Comparison of ENCODE assay signal across 19 cellular contexts in genomic region chr12:122528582-122528981, GRCh38. TPM values are rescaled to one million over a fixed set of nuclear protein-coding genes. Genes with fewer than 3 reads are reported as not detected.
DNase-seq lines count a peak whose midpoint lies in the region; ATAC-seq and TF ChIP-seq lines count a peak whose summit lies in the region.
"Had no signal": no experiment of that assay in that cellular context is flagged by ENCODE, and none has a peak within 500 bp of the region (broad histone marks: within the 10 kb centered on the region; RNA-seq: fewer than 3 reads in every experiment).

No MANE protein-coding gene starts in this region.

- TF ChIP-seq CTCF in A673 (conservative IDR thresholded peaks at IDR 0.05; ENCODE audit: low read depth, low read length), result no peak
- TF ChIP-seq CTCF in OCI-LY7 (conservative IDR thresholded peaks at IDR 0.05; ENCODE audit: low read length), result no peak
- no peak for TF ChIP-seq CTCF in hepatocyte (IDR thresholded peaks at IDR 0.05; ENCODE audit: poor library complexity)
- TF ChIP-seq CTCF in dorsolateral prefrontal cortex (IDR thresholded peaks at IDR 0.05 in 54 of 56, conservative IDR thresholded peaks at IDR 0.05 in 2 of 56; ENCODE audit: low read depth in 1 of 56, partially characterized antibody in 56 of 56), result no peak
- no peak for TF ChIP-seq CTCF in colonic mucosa (IDR thresholded peaks at IDR 0.05)

- H3K4me1 ChIP-seq in A673 (ENCODE audit: insufficient read depth, low read length, poor library complexity, severe bottlenecking) (peaks cover 15% of the 10 kb centered on the region), GM23248 (ENCODE audit: insufficient read depth) (peaks cover 18% of the 10 kb centered on the region), OCI-LY7 (ENCODE audit: insufficient read depth, low read length, poor library complexity, severe bottlenecking) (peaks cover 36% of the 10 kb centered on the region), hepatocyte (ENCODE audit: insufficient read depth) (peaks cover 4% of the 10 kb centered on the region), colonic mucosa (peaks cover 10% of the 10 kb centered on the region)

- H3K9me2 ChIP-seq in GM23248 (ENCODE audit: insufficient read depth), result no peaks in the 10 kb centered on the region
- H3K9me2 ChIP-seq in OCI-LY7 (ENCODE audit: insufficient read depth, low read length), result no peaks in the 10 kb centered on the region
- H3K9me2 ChIP-seq in hepatocyte (replicated peaks; ENCODE audit: insufficient read depth), result no peaks in the 10 kb centered on the region

- H4K20me1 ChIP-seq in GM23248 (ENCODE audit: insufficient read depth) (peaks cover 11% of the 10 kb centered on the region), OCI-LY7 (ENCODE audit: insufficient read depth, low read length) (peaks cover 22% of the 10 kb centered on the region), hepatocyte (ENCODE audit: insufficient read depth, poor library complexity, severe bottlenecking) (peaks cover 20% of the 10 kb centered on the region)

- H3K4me3 ChIP-seq in A673 (ENCODE audit: low read depth, low read length, poor library complexity, severe bottlenecking) (peak overlapping the region; percentile 77), GM23248 (peak overlapping the region; percentile 81), OCI-LY7 (ENCODE audit: low read depth, low read length, poor library complexity, severe bottlenecking) (peak overlapping the region; percentile 99), hepatocyte (no peak overlapping the region), dorsolateral prefrontal cortex (no peak overlapping the region), colonic mucosa (no peak overlapping the region)
- H3K4me3 ChIP-seq: thyroid gland had no signal

- no peaks in the 10 kb centered on the region for H3K9me3 ChIP-seq in A673 (ENCODE audit: low read depth, low read length, poor library complexity, severe bottlenecking)
- H3K9me3 ChIP-seq in GM23248 (ENCODE audit: low read depth), result no peaks in the 10 kb centered on the region
- H3K9me3 ChIP-seq in OCI-LY7 (ENCODE audit: low read length), result no peaks in the 10 kb centered on the region
- H3K9me3 ChIP-seq in hepatocyte (ENCODE audit: low read depth), result no peaks in the 10 kb centered on the region
- no peaks in the 10 kb centered on the region for H3K9me3 ChIP-seq in colonic mucosa
- H3K9me3 ChIP-seq: psoas muscle, thyroid gland had no signal

- POLR2A ChIA-PET in A673 (lab: Charles Lee; ENCODE audit: low non-redundant PET), result no interaction called here
- POLR2A ChIA-PET in OCI-LY7 (lab: Charles Lee), result interaction anchor here (0.6 to 1.9 kb wide), 3 partner anchors 9 to 28 kb away, joined by 3 to 11 read pairs (median 3); partner anchors contain the start of gene ZCCHC8

- H3F3A ChIP-seq in GM23248 (ENCODE audit: insufficient read depth), result peaks cover 26% of the 10 kb centered on the region

- peak overlapping the region; percentile 80; the same call in 1 of the 2 replicates for H3K9ac ChIP-seq in GM23248
- no peak overlapping the region for H3K9ac ChIP-seq in colonic mucosa (ENCODE audit: low read depth in 2 of 2, low read length in 2 of 2)

- in situ Hi-C loops in GM23248 (cut with MboI), result no loop called here

- WGBS in GM23248 (ENCODE audit: low coverage in 1 of 2, low lambda C conversion rate in 2 of 2, missing lambda C conversion rate in 2 of 2), 2 experiments, result 90 to 91% methylated on average over 7 of the region's 7 CpGs
- WGBS in hepatocyte (ENCODE audit: low lambda C conversion rate, missing lambda C conversion rate), result 97% methylated on average over 7 of the region's 7 CpGs

- H3K4me2 ChIP-seq in GM23248 (ENCODE audit: unreplicated experiment), result peak overlapping the region; percentile 86
- peak overlapping the region; percentile 88 for H3K4me2 ChIP-seq in OCI-LY7 (ENCODE audit: low read length)
- H3K4me2 ChIP-seq in hepatocyte, result peak overlapping the region; percentile 81

- BruUV-seq in A673 (replicated peaks; lab: Mats Ljungman, UMichigan) (no TSS peak), OCI-LY7 (replicated peaks; lab: Mats Ljungman, UMichigan) (no TSS peak)

- DNase-seq in A673 (ENCODE audit: low spot score) (no peak), GM23248 (no peak), OCI-LY7 (ENCODE audit: low spot score) (no peak), hepatocyte (ENCODE audit: low spot score) (no peak), dorsolateral prefrontal cortex (no peak), NCI-H1417 (lab: John Stamatoyannopoulos, UW) (no peak), colonic mucosa (no peak)
- DNase-seq: activated CD4-positive, alpha-beta T cell treated with anti-CD3 and anti-CD28 coated beads, Interleukin-2, amount 50 U/mL, for 4 hours; activated gamma-delta T cell treated with Interleukin-2 at 50 U/mL for 16 hours; brain microvascular endothelial cell; DMS53; effector memory CD8-positive, alpha-beta T cell; foreskin melanocyte; kidney; NCI-H146; NCI-H524 treated with DMSO at 0.1 percent for 48 hours; psoas muscle; thyroid gland had no signal

- H3K27me3 ChIP-seq in A673 (replicated peaks; ENCODE audit: insufficient read depth, low read depth, low read length, poor library complexity) (no peaks in the 10 kb centered on the region), GM23248 (replicated peaks; ENCODE audit: insufficient read depth) (no peaks in the 10 kb centered on the region), hepatocyte (no peaks in the 10 kb centered on the region), dorsolateral prefrontal cortex (no peaks in the 10 kb centered on the region), colonic mucosa (no peaks in the 10 kb centered on the region)
- H3K27me3 ChIP-seq: brain microvascular endothelial cell, thyroid gland had no signal

- CTCF ChIA-PET in A673 (lab: Charles Lee) (no interaction called here), OCI-LY7 (lab: Charles Lee; ENCODE audit: unreplicated experiment) (no interaction called here)

- intact Hi-C loops in A673 (cut with micrococcal nuclease; ENCODE audit: unreplicated experiment), result loop anchor here (5.0 kb wide), 1 partner anchor 224 kb away; the partner anchor contains the start of gene DENR
- intact Hi-C loops in OCI-LY7 (cut with micrococcal nuclease; ENCODE audit: unreplicated experiment), result loop anchor here (10.0 kb wide), 1 partner anchor 836 kb away; the partner anchor contains the start of gene SBNO1
- intact Hi-C loops in dorsolateral prefrontal cortex (cut with DNase I), result loop anchor here in 1 of 2 donors (5.0 kb wide), 1 partner anchor 301 kb away; the partner anchor contains the start of gene DIABLO
- intact Hi-C loops in colonic mucosa (cut with DNase I), result no loop called here

- peak overlapping the region; percentile 97 for H3K27ac ChIP-seq in A673 (ENCODE audit: low read depth, low read length, poor library complexity, severe bottlenecking)
- no peak overlapping the region for H3K27ac ChIP-seq in GM23248
- peak overlapping the region; percentile 92 for H3K27ac ChIP-seq in OCI-LY7 (ENCODE audit: low read depth, low read length, poor library complexity, severe bottlenecking)
- H3K27ac ChIP-seq in hepatocyte, result no peak overlapping the region
- H3K27ac ChIP-seq in dorsolateral prefrontal cortex, result no peak overlapping the region
- no peak overlapping the region for H3K27ac ChIP-seq in colonic mucosa
- H3K27ac ChIP-seq: brain microvascular endothelial cell, psoas muscle, thyroid gland had no signal

- H3K36me3 ChIP-seq in A673 (ENCODE audit: insufficient read depth, low read length, poor library complexity, severe bottlenecking) (peaks cover 46% of the 10 kb centered on the region), GM23248 (ENCODE audit: low read depth) (peaks cover 7% of the 10 kb centered on the region; the same call in 1 of the 2 replicates), OCI-LY7 (ENCODE audit: insufficient read depth, low read length) (peaks cover 78% of the 10 kb centered on the region), hepatocyte (replicated peaks; ENCODE audit: insufficient read depth, low read depth) (no peaks in the 10 kb centered on the region), colonic mucosa (no peaks in the 10 kb centered on the region)

- H3K79me2 ChIP-seq in GM23248 (ENCODE audit: insufficient read depth) (peaks cover 83% of the 10 kb centered on the region), OCI-LY7 (ENCODE audit: insufficient read depth, low read depth, low read length) (peaks cover 83% of the 10 kb centered on the region), hepatocyte (peaks cover 50% of the 10 kb centered on the region)

- H2AFZ ChIP-seq in GM23248 (peak overlapping the region; percentile 91), OCI-LY7 (ENCODE audit: low read length) (no peak overlapping the region), hepatocyte (no peak overlapping the region)

- ATAC-seq in GM19023 (IDR thresholded peaks at IDR 0.05; ENCODE audit: unreplicated experiment), result no peak
- ATAC-seq: effector memory CD8-positive, alpha-beta T cell; psoas muscle had no signal

RNA-seq across cellular contexts. Expression of gene KNTC1, which starts 1.5 kb away (rescaled TPM):
- total RNA-seq in A673 (2021) (111 and 118 TPM in 2 replicates), OCI-LY7 (2022) (195 and 253 TPM in 2 replicates), hepatocyte (18.1 and 25.9 TPM in 2 replicates), dorsolateral prefrontal cortex (10 to 100 TPM in 107 of 120 experiments, 1 to 10 TPM in 13; 7.7 to 22.4 (median 13.5) TPM), colonic mucosa (10 to 100 TPM; 15.1 to 41.2 TPM)
- total RNA-seq in GM23248 (2014; rRNA removed; shearing (Covaris generic)), result 15.5 and 20.2 TPM in 2 replicates
- polyA plus RNA-seq in GM23248 (2016; fragmentation: Nextera tagmentation; extraction: Ambion mirVana) (5.6 and 8.1 TPM in 2 replicates), hepatocyte (5.8 and 17.0 TPM in 2 replicates)
- 138 and 170 TPM in 2 replicates for total RNA-seq in OCI-LY7 (2014; rRNA removed; shearing (Covaris generic))

RNA-seq across cellular contexts. Expression of gene RSRC2, which starts 1.8 kb away (rescaled TPM):
- total RNA-seq in A673 (2021) (106 and 108 TPM in 2 replicates), OCI-LY7 (2022) (131 and 132 TPM in 2 replicates), hepatocyte (67.3 and 90.9 TPM in 2 replicates), dorsolateral prefrontal cortex (100 to 1,000 TPM in 2 of 120 experiments, 10 to 100 TPM in 118; 61.3 to 108 (median 77.8) TPM), colonic mucosa (10 to 100 TPM; 57.8 to 84.5 TPM)
- total RNA-seq in GM23248 (2014; rRNA removed; shearing (Covaris generic)), result 31.1 and 41.5 TPM in 2 replicates
- polyA plus RNA-seq in GM23248 (2016; fragmentation: Nextera tagmentation; extraction: Ambion mirVana) (45.8 and 51.7 TPM in 2 replicates), hepatocyte (53.6 and 73.8 TPM in 2 replicates)
- total RNA-seq in OCI-LY7 (2014; rRNA removed; shearing (Covaris generic)), result 91.7 and 125 TPM in 2 replicates

RNA-seq across cellular contexts. Expression of gene ZCCHC8, which starts 27.9 kb away (rescaled TPM):
- 40.4 and 41.1 TPM in 2 replicates for total RNA-seq in A673 (2021)
- total RNA-seq in GM23248 (2014; rRNA removed; shearing (Covaris generic)), result 12.3 and 13.2 TPM in 2 replicates
- 13.6 and 14.3 TPM in 2 replicates for polyA plus RNA-seq in GM23248 (2016; fragmentation: Nextera tagmentation; extraction: Ambion mirVana)
- total RNA-seq in OCI-LY7 (2014; rRNA removed; shearing (Covaris generic)), result 46.9 and 48.7 TPM in 2 replicates
- 68.1 and 68.6 TPM in 2 replicates for total RNA-seq in OCI-LY7 (2022)
- 20.2 and 24.5 TPM in 2 replicates for total RNA-seq in hepatocyte
- 12.2 and 13.5 TPM in 2 replicates for polyA plus RNA-seq in hepatocyte
- 10 to 100 TPM; 13.4 to 37.0 (median 23.0) TPM for total RNA-seq in dorsolateral prefrontal cortex
- 10 to 100 TPM; 17.7 to 20.3 TPM for total RNA-seq in colonic mucosa

Comparison
In these comparisons a context has a peak if more than half of its experiments do, and no peak if none do; other contexts are left out.
1. H3K27ac ChIP-seq: peak in A673 (single experiment) and OCI-LY7 (single experiment); none in GM23248 (single experiment), hepatocyte (single experiment), dorsolateral prefrontal cortex (0 of 59) and colonic mucosa (single experiment).
2. H3K4me3 ChIP-seq: peak in A673 (single experiment), GM23248 (single experiment) and OCI-LY7 (single experiment); none in hepatocyte (single experiment), dorsolateral prefrontal cortex (0 of 59) and colonic mucosa (single experiment).
3. Peak in every context shown above with its lines, with median percentiles within 50 percentile points of each other: H3K4me2 ChIP-seq.